In the genomic region with DNA sequence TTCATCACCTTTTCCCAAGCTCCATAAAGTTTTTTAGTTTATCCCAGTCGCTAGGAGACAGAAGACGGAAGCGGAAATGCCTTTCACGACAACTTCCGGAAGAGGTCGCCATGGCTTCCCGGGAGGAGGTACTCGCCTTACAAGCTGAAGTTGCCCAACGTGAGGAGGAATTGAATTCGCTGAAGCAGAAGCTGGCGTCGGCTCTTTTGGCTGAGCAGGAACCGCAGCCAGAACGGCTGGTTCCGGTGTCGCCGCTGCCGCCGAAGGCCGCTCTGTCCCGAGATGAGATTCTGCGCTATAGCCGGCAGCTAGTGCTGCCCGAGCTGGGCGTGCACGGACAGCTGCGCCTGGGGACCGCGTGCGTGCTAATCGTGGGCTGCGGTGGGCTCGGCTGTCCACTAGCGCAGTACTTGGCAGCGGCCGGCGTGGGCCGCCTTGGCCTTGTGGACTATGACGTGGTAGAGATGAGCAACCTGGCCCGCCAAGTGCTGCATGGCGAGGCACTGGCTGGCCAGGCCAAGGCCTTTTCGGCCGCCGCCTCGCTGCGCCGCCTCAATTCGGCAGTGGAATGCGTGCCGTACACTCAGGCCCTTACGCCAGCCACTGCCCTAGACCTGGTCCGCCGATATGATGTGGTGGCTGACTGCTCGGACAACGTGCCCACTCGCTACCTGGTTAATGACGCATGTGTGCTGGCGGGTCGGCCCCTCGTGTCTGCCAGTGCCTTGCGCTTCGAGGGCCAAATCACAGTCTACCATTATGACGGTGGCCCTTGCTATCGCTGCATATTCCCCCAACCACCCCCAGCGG, we compare ENCODE assay signal across 8 cellular contexts. TPM values are rescaled to one million over a fixed set of nuclear protein-coding genes. Genes with fewer than 3 reads are reported as not detected.
DNase-seq lines count a peak whose midpoint lies in the region; ATAC-seq and TF ChIP-seq lines count a peak whose summit lies in the region.

A gene with protein sequence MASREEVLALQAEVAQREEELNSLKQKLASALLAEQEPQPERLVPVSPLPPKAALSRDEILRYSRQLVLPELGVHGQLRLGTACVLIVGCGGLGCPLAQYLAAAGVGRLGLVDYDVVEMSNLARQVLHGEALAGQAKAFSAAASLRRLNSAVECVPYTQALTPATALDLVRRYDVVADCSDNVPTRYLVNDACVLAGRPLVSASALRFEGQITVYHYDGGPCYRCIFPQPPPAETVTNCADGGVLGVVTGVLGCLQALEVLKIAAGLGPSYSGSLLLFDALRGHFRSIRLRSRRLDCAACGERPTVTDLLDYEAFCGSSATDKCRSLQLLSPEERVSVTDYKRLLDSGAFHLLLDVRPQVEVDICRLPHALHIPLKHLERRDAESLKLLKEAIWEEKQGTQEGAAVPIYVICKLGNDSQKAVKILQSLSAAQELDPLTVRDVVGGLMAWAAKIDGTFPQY (plus strand): TSS at position 86 of the 810 bp plus-strand sequence. CDS start 25 bp downstream, at position 111.

- H3K4me3 Mint-ChIP-seq in glutamatergic neuron (ENCODE audit: unreplicated experiment) = peak within 1 kb of the TSS; percentile 97

- peaks cover 23% of the 10 kb centered on the region for H3K4me1 ChIP-seq in osteoblast (ENCODE audit: insufficient read depth, low read length)
- peaks cover 0 to 50% (median 33%) of the 10 kb centered on the region in 4 donors for H3K4me1 ChIP-seq in tibial artery

- H3K36me3 Mint-ChIP-seq in activated naive CD4-positive, alpha-beta T cell treated with anti-CD3 and anti-CD28 coated beads, Interleukin-2, amount 50 U/mL, for 72 hours = peaks cover 18 to 22% of the 10 kb centered on the region in 2 donors
- H3K36me3 Mint-ChIP-seq in glutamatergic neuron (ENCODE audit: unreplicated experiment) = no peaks in the 10 kb centered on the region

- ATAC-seq in activated naive CD4-positive, alpha-beta T cell treated with anti-CD3 and anti-CD28 coated beads, Interleukin-2, amount 50 U/mL, for 72 hours = peak; percentile 80 to 81

- no peaks in the 10 kb centered on the region for H3K9me3 ChIP-seq in SK-N-MC (ENCODE audit: low read depth, low read length)
- no peaks in the 10 kb centered on the region for H3K9me3 ChIP-seq in osteoblast (ENCODE audit: low read depth, low read length)
- H3K9me3 ChIP-seq in tibial artery = no peaks in the 10 kb centered on the region

- H3K9ac ChIP-seq in SK-N-MC (ENCODE audit: insufficient read length) = peak within 1 kb of the TSS; percentile 99

- peak within 1 kb of the TSS; percentile 74 for H2AFZ ChIP-seq in osteoblast (ENCODE audit: low read length)

- peaks cover 5% of the 10 kb centered on the region for H3K27me3 Mint-ChIP-seq in glutamatergic neuron (ENCODE audit: unreplicated experiment)

- DNase-seq in DMS 273 (lab: John Stamatoyannopoulos, UW; ENCODE audit: unreplicated experiment) (peak; percentile 97), GM20000 (ENCODE audit: low spot score) (peak; percentile 85), HT1080 (ENCODE audit: low read depth) (peak; percentile 83), SK-N-MC (ENCODE audit: low read depth, low spot score) (no peak), glutamatergic neuron (peak; percentile 71), osteoblast (ENCODE audit: insufficient read length, low spot score, missing footprints) (peak; percentile 94), tibial artery (peak; percentile 74 to 87)
- DNase-seq in activated naive CD4-positive, alpha-beta T cell treated with anti-CD3 and anti-CD28 coated beads, Interleukin-2, amount 50 U/mL, for 72 hours (ENCODE audit: low spot score in 2 of 2) = peak; percentile 73 to 84

- H3K27me3 ChIP-seq in osteoblast (ENCODE audit: insufficient read depth, low read length) (no peaks in the 10 kb centered on the region), tibial artery (no peaks in the 10 kb centered on the region)

- intact Hi-C loops in tibial artery (cut with DNase I; ENCODE audit: low total_unique reads) = loop anchor here (10.0 kb wide), 1 partner anchor 496 kb away; no protein-coding TSS in a partner anchor

- H3K36me3 ChIP-seq in SK-N-MC (ENCODE audit: insufficient read depth, low read length) (peaks cover 28% of the 10 kb centered on the region), osteoblast (ENCODE audit: insufficient read depth, low read length) (peaks cover 23% of the 10 kb centered on the region), tibial artery (peaks cover 6 to 18% (median 14%) of the 10 kb centered on the region in 3 donors)

- peaks cover 19% of the 10 kb centered on the region for H3K4me1 Mint-ChIP-seq in glutamatergic neuron (ENCODE audit: low read depth, unreplicated experiment)

- H3K79me2 ChIP-seq in osteoblast (ENCODE audit: insufficient read depth, low read length) = peaks cover 68% of the 10 kb centered on the region

- TF ChIP-seq CTCF in GM20000 (IDR thresholded peaks at IDR 0.05; ENCODE audit: extremely low read depth, missing control alignments) (no peak), glutamatergic neuron (IDR thresholded peaks at IDR 0.05; ENCODE audit: partially characterized antibody, unreplicated experiment) (peak; percentile 30), osteoblast (IDR thresholded peaks at IDR 0.05; ENCODE audit: extremely low read depth, low read depth, low read length) (no peak), tibial artery (IDR thresholded peaks at IDR 0.05) (peak in 1 of 2 experiments; percentile 8)

- peak within 1 kb of the TSS; percentile 92 for H3K4me2 ChIP-seq in osteoblast (ENCODE audit: insufficient read depth, low read length)

- H3K9me3 Mint-ChIP-seq in activated naive CD4-positive, alpha-beta T cell treated with anti-CD3 and anti-CD28 coated beads, Interleukin-2, amount 50 U/mL, for 72 hours = no peaks in the 10 kb centered on the region
- H3K9me3 Mint-ChIP-seq in glutamatergic neuron (ENCODE audit: unreplicated experiment) = peaks cover 1% of the 10 kb centered on the region

- peak within 1 kb of the TSS; percentile 89 for H3K4me3 ChIP-seq in SK-N-MC
- peak within 1 kb of the TSS; percentile 94 for H3K4me3 ChIP-seq in osteoblast (ENCODE audit: insufficient read depth, low read length)
- H3K4me3 ChIP-seq in tibial artery = peak within 1 kb of the TSS; percentile 83 to 88

- peak within 1 kb of the TSS; percentile 99 for H3K27ac Mint-ChIP-seq in activated naive CD4-positive, alpha-beta T cell treated with anti-CD3 and anti-CD28 coated beads, Interleukin-2, amount 50 U/mL, for 72 hours
- peak within 1 kb of the TSS; percentile 98 for H3K27ac Mint-ChIP-seq in glutamatergic neuron (ENCODE audit: unreplicated experiment)

- H4K20me1 ChIP-seq in osteoblast (ENCODE audit: insufficient read depth, low read length) = peaks cover 35% of the 10 kb centered on the region

- H3K27ac ChIP-seq in SK-N-MC (peak within 1 kb of the TSS; percentile 99), osteoblast (ENCODE audit: low read depth, low read length) (peak within 1 kb of the TSS; percentile 98), tibial artery (peak within 1 kb of the TSS; percentile 87 to 88)

RNA-seq across cellular contexts. Expression of the gene that starts here (rescaled TPM):
- 12.5 and 15.1 TPM in 2 replicates for total RNA-seq in HT1080 (2014; rRNA removed; shearing (Covaris generic))
- 8.1 and 8.4 TPM in 2 replicates for polyA plus RNA-seq in HT1080 (2015; cell fraction: cytosol; rRNA removed)
- 7.9 and 8.7 TPM in 2 replicates for polyA plus RNA-seq in HT1080 (2015; cell fraction: nucleus; rRNA removed)
- 1 to 10 TPM; 2.4 to 4.3 TPM for total RNA-seq in activated naive CD4-positive, alpha-beta T cell treated with anti-CD3 and anti-CD28 coated beads, Interleukin-2, amount 50 U/mL, for 72 hours
- total RNA-seq in glutamatergic neuron (ENCODE audit: unreplicated experiment) (4.1 TPM), osteoblast (9.7 and 10.5 TPM in 2 replicates)
